ENCODE assay signal across 22 cellular contexts in genomic region chr6:72905705-72906478, GRCh38.
"Had no signal": no experiment of that assay in that cellular context is flagged by ENCODE, and none has a peak within 500 bp of the region (broad histone marks: within the 10 kb centered on the region; RNA-seq: fewer than 3 reads in every experiment).

No MANE protein-coding gene starts in this region.

- DNase-seq: activated CD4-positive, alpha-beta T cell treated with anti-CD3 and anti-CD28 coated beads for 1 hour; activated gamma-delta T cell treated with Interleukin-2 at 50 U/mL for 16 hours; activated T-cell treated with anti-CD3 and anti-CD28 coated beads, Interleukin-2, amount 50 U/mL, for 1 hour; dorsolateral prefrontal cortex; effector memory CD8-positive, alpha-beta T cell; esophagus squamous epithelium; heart right ventricle; islet precursor cell; left colon; mucosa of descending colon; nephron progenitor cell; nucleus accumbens; right lobe of liver; stimulated activated CD4-positive, alpha-beta T cell treated with anti-CD3 and anti-CD28 coated beads, Interleukin-1b, Interleukin-23, amount 100 ng/mL, for 48 hours; tibial artery had no signal

- H3K27ac ChIP-seq: dorsolateral prefrontal cortex, esophagus squamous epithelium, heart right ventricle, parathyroid adenoma, right lobe of liver, skin epidermis, tibial artery had no signal

- H3K36me3 ChIP-seq: esophagus squamous epithelium, heart right ventricle, right lobe of liver, tibial artery had no signal

- H3K4me1 ChIP-seq: esophagus squamous epithelium, heart right ventricle, parathyroid adenoma, right lobe of liver, tibial artery had no signal

- H3K9me3 ChIP-seq: esophagus squamous epithelium, heart right ventricle, mucosa of descending colon, right lobe of liver, tibial artery had no signal

- H3K27ac Mint-ChIP-seq: effector memory CD8-positive, alpha-beta T cell; memory B cell; nephron progenitor cell; stimulated activated naive CD8-positive, alpha-beta T cell treated with anti-CD3 and anti-CD28 coated beads, Interleukin-15, Interleukin-2, amounts not matched to agents 100 ng/mL and 50 ng/mL, for 24 hours; T-helper 2 cell treated with Interferon-gamma antibody and Interleukin-4, amounts not matched to agents 5 μg/mL and 100 μg/mL, for 36 hours had no signal

- H2AFZ ChIP-seq: parathyroid adenoma had no signal

- H3K4me1 Mint-ChIP-seq: nephron progenitor cell had no signal

- H3K4me3 ChIP-seq: dorsolateral prefrontal cortex, esophagus squamous epithelium, heart right ventricle, mucosa of descending colon, right lobe of liver, skin epidermis, tibial artery had no signal

- ATAC-seq: activated naive CD4-positive, alpha-beta T cell treated with anti-CD3 and anti-CD28 coated beads, Interleukin-2, amount 50 U/mL, for 72 hours; effector memory CD8-positive, alpha-beta T cell; heart right ventricle; left colon; mucosa of descending colon; right lobe of liver had no signal

- H3K79me2 ChIP-seq: parathyroid adenoma had no signal

- H3K4me3 Mint-ChIP-seq: central memory CD8-positive, alpha-beta T cell; effector memory CD8-positive, alpha-beta T cell; memory B cell; nephron progenitor cell; stimulated activated naive CD8-positive, alpha-beta T cell treated with anti-CD3 and anti-CD28 coated beads, Interleukin-15, Interleukin-2, amounts not matched to agents 100 ng/mL and 50 ng/mL, for 24 hours; T-helper 2 cell treated with Interferon-gamma antibody and Interleukin-4, amounts not matched to agents 5 μg/mL and 100 μg/mL, for 36 hours had no signal

- H3K27me3 Mint-ChIP-seq: central memory CD8-positive, alpha-beta T cell; effector memory CD8-positive, alpha-beta T cell; memory B cell; stimulated activated naive CD8-positive, alpha-beta T cell treated with anti-CD3 and anti-CD28 coated beads, Interleukin-15, Interleukin-2, amounts not matched to agents 100 ng/mL and 50 ng/mL, for 24 hours had no signal

- H3K9me3 Mint-ChIP-seq: central memory CD8-positive, alpha-beta T cell; T-helper 2 cell treated with Interferon-gamma antibody and Interleukin-4, amounts not matched to agents 5 μg/mL and 100 μg/mL, for 36 hours had no signal

- H3K27me3 ChIP-seq: dorsolateral prefrontal cortex, esophagus squamous epithelium, heart right ventricle, right lobe of liver, tibial artery had no signal

- H3K9ac ChIP-seq: parathyroid adenoma had no signal
